1 cellular context compared by ENCODE assay signal in genomic region chr22:38214248-38215056, GRCh38.
TF ChIP-seq lines count a peak whose summit lies in the region.

No MANE protein-coding gene starts in this region.

TF ChIP-seq in A549, 52 proteins besides CTCF, POLR2A, EP300 and RAD21 (continued from another document):
- TF ChIP-seq NPAS2 (CRISPR knock-in tag; IDR thresholded peaks at IDR 0.05; ENCODE audit: borderline replicate concordance), result no peak
- TF ChIP-seq HOXB13 (CRISPR knock-in tag; IDR thresholded peaks at IDR 0.05; ENCODE audit: low read depth), result no peak
- TF ChIP-seq RNF2 (IDR thresholded peaks at IDR 0.05; ENCODE audit: borderline replicate concordance, low read depth), result no peak
- TF ChIP-seq CBX8 (IDR thresholded peaks at IDR 0.05), result no peak
- TF ChIP-seq RCOR1 (IDR thresholded peaks at IDR 0.05; ENCODE audit: low read depth, low read length), result no peak
- no peak for TF ChIP-seq KDM5A (IDR thresholded peaks at IDR 0.05)
- no peak for TF ChIP-seq HES2 (IDR thresholded peaks at IDR 0.05)
- TF ChIP-seq ZNF302 (CRISPR knock-in tag; IDR thresholded peaks at IDR 0.05), result no peak
- TF ChIP-seq CHD2 (IDR thresholded peaks at IDR 0.05; ENCODE audit: low read length, partially characterized antibody), result no peak
